In the genomic region with DNA sequence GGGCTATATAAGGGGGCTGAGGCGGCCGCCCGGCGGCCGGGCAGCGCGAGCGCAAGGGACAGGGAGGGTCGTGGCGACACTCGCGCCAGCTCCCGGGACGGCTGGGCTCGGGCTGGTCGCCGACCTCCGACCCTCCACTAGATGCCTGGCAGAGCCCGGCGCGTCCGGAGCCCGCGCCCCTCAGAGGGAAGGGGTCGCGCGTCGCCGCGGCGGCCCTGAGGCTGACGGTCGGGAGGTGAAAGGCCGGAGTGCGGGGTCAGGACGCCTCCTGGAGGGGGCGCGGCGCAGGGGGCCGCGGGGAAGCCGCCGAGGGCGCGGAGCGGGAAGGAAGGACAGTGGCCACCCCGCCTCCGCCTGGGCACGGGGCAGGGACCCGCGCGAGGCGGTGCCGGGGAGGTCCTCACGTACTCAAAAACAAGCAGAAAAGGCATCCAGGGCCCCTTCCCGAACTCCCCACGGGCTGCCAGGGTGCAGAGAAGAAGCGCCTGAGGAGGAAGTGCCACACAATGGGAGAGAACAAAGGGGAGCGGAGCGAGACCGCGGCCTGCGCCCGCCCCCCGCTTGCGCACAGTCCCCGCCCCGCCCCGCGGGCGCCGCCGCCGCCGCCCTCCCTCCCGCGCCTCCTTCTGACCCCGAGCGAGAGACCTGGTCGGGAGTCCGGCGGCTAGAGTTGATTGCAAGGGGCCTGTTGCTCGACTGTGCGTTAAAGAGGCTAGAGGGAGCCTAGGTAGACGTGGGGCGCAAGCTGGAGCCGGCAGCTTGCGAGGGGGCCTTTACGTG, we compare ENCODE assay signal across 1 cellular context.
TF ChIP-seq lines count a peak whose summit lies in the region.

No MANE protein-coding gene starts in this region.

TF ChIP-seq in IMR-90, 13 proteins besides CTCF, POLR2A, EP300 and RAD21:
- TF ChIP-seq MAZ (IDR thresholded peaks at IDR 0.05; ENCODE audit: borderline replicate concordance, low read depth, low read length) = peak; percentile 19; the same call in 1 of the 2 replicates
- 0 out of 2 replicates have a peak, but pooled peaks have one; percentile 17 for TF ChIP-seq BHLHE40 (IDR thresholded peaks at IDR 0.05; ENCODE audit: low read depth, low read length)
- TF ChIP-seq CHD1 (IDR thresholded peaks at IDR 0.05; ENCODE audit: low read depth, low read length) = peak; percentile 96
- no peak for TF ChIP-seq CEBPB (IDR thresholded peaks at IDR 0.05; ENCODE audit: low read depth, low read length)
- no peak for TF ChIP-seq MXI1 (IDR thresholded peaks at IDR 0.05; ENCODE audit: borderline replicate concordance, low read depth, low read length)
- no peak for TF ChIP-seq MAFK (IDR thresholded peaks at IDR 0.05; ENCODE audit: low read depth, low read length)
